ENCODE assay signal across 23 cellular contexts in the genomic region with DNA sequence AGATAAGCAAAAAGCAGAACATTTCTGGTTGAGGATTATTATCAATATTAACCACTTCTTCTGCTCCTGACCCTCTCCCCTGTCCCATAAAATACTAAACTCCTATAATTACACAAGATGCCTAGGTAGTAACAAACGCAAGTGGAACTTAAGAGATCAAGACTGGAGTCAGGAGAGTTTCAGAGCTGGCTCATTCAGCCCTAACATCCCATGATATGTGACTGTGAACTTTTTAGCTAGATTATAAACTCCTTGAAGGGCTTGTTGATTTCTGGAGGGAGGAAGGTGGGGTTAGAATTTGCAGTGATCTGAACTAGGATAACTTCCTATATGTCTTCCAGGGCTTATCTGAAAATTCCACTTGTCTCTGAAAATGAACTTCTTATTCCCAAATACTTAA.
A peak's percentile ranks its signal among the peaks of the same experiment; 100 is the strongest.
DNase-seq lines count a peak whose midpoint lies in the region; TF ChIP-seq lines count a peak whose summit lies in the region.
"Had no signal": no experiment of that assay in that cellular context is flagged by ENCODE, and none has a peak within 500 bp of the region (broad histone marks: within the 10 kb centered on the region; RNA-seq: fewer than 3 reads in every experiment).

No MANE protein-coding gene starts in this region.

- no peak overlapping the region for H3K4me3 ChIP-seq in OCI-LY3 (ENCODE audit: low read length)
- H3K4me3 ChIP-seq in brain microvascular endothelial cell (ENCODE audit: low read depth, low read length), result no peak overlapping the region
- no peak overlapping the region for H3K4me3 ChIP-seq in skeletal muscle tissue (ENCODE audit: low read length in 3 of 3)
- H3K4me3 ChIP-seq: cardiac muscle cell, Peyer's patch had no signal

- H4K20me1 ChIP-seq in OCI-LY3 (ENCODE audit: insufficient read depth, low read length), result no peaks in the 10 kb centered on the region

- H3K27ac ChIP-seq in OCI-LY3 (ENCODE audit: low read length) (no peak overlapping the region), brain microvascular endothelial cell (peak overlapping the region; percentile 99), skeletal muscle tissue (ENCODE audit: low read depth, low read length) (peak overlapping the region; percentile 98)
- H3K27ac ChIP-seq: KMS-11, Peyer's patch had no signal

- H3K4me1 ChIP-seq in OCI-LY3 (ENCODE audit: low read length) (peaks cover 44% of the 10 kb centered on the region), skeletal muscle tissue (ENCODE audit: control insufficient read depth in 3 of 3, insufficient read depth in 3 of 3, low read length in 3 of 3) (peaks cover 19 to 30% (median 28%) of the 10 kb centered on the region in 3 donors)
- H3K4me1 ChIP-seq: Peyer's patch had no signal

- no peaks in the 10 kb centered on the region for H3K36me3 ChIP-seq in OCI-LY3 (replicated peaks; ENCODE audit: low read depth, low read length)
- no peaks in the 10 kb centered on the region for H3K36me3 ChIP-seq in brain microvascular endothelial cell (replicated peaks)
- H3K36me3 ChIP-seq in skeletal muscle tissue (ENCODE audit: control insufficient read depth in 3 of 3, insufficient read depth in 3 of 3, low read length in 3 of 3), result no peaks in the 10 kb centered on the region
- H3K36me3 ChIP-seq: cardiac muscle cell, Peyer's patch had no signal

- 0 out of 2 replicates have a peak overlapping the region, but pooled peaks have one; percentile 57 for H3K4me2 ChIP-seq in OCI-LY3 (ENCODE audit: low read length)
- H3K4me2 ChIP-seq: KMS-11 had no signal

- in situ Hi-C loops in brain microvascular endothelial cell (cut with HindIII; ENCODE audit: low pct_ligation_motif_present, low sequenced_read_pairs), result no loop called here

- H3K9me3 ChIP-seq in OCI-LY3 (ENCODE audit: insufficient read depth, low read length), result no peaks in the 10 kb centered on the region
- no peaks in the 10 kb centered on the region for H3K9me3 ChIP-seq in skeletal muscle tissue (ENCODE audit: control insufficient read depth in 3 of 3, low read length in 3 of 3)
- H3K9me3 ChIP-seq: Peyer's patch had no signal

- H2AFZ ChIP-seq in OCI-LY3 (ENCODE audit: low read depth, low read length), result no peak overlapping the region

- H3K9ac ChIP-seq in OCI-LY3 (ENCODE audit: low read length), result no peak overlapping the region
- peak overlapping the region in 2 of 3 donors; percentile 46 to 62 for H3K9ac ChIP-seq in skeletal muscle tissue (ENCODE audit: low read depth in 1 of 3, low read length in 3 of 3)
- H3K9ac ChIP-seq: KMS-11 had no signal

- DNase-seq in brain microvascular endothelial cell (no peak), myocyte (ENCODE audit: low read depth) (peak; percentile 40), NCI-H1436 (lab: John Stamatoyannopoulos, UW) (no peak), NCI-H526 (lab: John Stamatoyannopoulos, UW) (no peak), kidney glomerular epithelial cell (lab: John Stamatoyannopoulos, UW) (no peak), GM20000 (ENCODE audit: low spot score) (no peak)
- DNase-seq: activated CD4-positive, alpha-beta memory T cell treated with anti-CD3 and anti-CD28 coated beads for 36 hours; activated CD8-positive, alpha-beta memory T cell treated with anti-CD3 and anti-CD28 coated beads, Interleukin-2, amount 50 U/mL, for 4 hours; activated naive CD4-positive, alpha-beta T cell treated with anti-CD3 and anti-CD28 coated beads, Interleukin-2, amount 50 U/mL, for 16 hours; amygdala; C1 segment of cervical spinal cord; COR-L47; DMS79; hypothalamus; immature natural killer cell; NCI-H1436 treated with DMSO at 0.1 percent for 48 hours; Peyer's patch; stimulated activated CD4-positive, alpha-beta T cell treated with anti-CD3 and anti-CD28 coated beads, Interleukin-4, amount 100 ng/mL, for 24 hours; substantia nigra had no signal

- TF ChIP-seq CTCF in OCI-LY3 (IDR thresholded peaks at IDR 0.05; ENCODE audit: low read depth, low read length) (no peak), brain microvascular endothelial cell (IDR thresholded peaks at IDR 0.05; ENCODE audit: low read depth, low read length, missing control alignments) (no peak), GM20000 (IDR thresholded peaks at IDR 0.05; ENCODE audit: extremely low read depth, missing control alignments) (no peak)

- H3K27me3 ChIP-seq in OCI-LY3 (ENCODE audit: low read depth, low read length), result 0 out of 2 replicates have a peak, but pooled peaks cover 3% of the 10 kb centered on the region
- H3K27me3 ChIP-seq in brain microvascular endothelial cell (replicated peaks), result no peaks in the 10 kb centered on the region
- no peaks in the 10 kb centered on the region for H3K27me3 ChIP-seq in skeletal muscle tissue (ENCODE audit: control insufficient read depth in 3 of 3, insufficient read depth in 3 of 3, low read length in 3 of 3)
- H3K27me3 ChIP-seq: cardiac muscle cell, Peyer's patch had no signal

- H3K79me2 ChIP-seq in OCI-LY3 (ENCODE audit: low read length), result no peaks in the 10 kb centered on the region
